In the genomic region with DNA sequence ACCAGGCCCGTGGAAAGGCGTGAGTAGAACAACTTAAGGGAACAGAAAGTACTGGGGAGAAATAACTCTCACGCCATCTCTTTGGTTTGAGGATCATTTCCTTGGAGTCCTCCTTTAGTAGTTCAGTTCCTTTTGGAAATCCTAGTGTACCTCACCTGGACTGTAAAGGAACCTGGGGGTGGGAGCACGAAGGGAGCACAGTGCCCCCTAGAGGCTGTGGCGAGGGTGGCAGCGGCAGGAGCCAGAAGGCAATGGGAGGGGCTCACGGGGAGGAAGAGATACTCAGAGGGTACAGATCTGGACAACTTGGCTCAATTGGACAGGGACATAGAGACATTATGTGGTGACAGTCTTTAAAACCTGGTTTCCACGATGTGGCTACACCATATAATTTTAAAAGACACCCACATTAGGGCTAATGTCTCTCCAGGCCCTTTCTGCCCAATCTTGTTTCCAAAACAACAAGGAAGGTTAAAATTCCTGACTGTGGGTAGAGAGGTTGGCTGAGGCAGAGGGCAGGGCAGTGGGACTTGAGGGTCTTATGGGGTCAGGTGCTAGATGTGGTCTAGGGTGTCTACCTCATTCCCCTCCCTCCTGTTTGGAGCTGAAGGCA, we compare ENCODE assay signal across 1 cellular context.
TF ChIP-seq lines count a peak whose summit lies in the region.

No MANE protein-coding gene starts in this region.

TF ChIP-seq in WTC11, 78 proteins besides CTCF, POLR2A, EP300 and RAD21 (continued from another document):
- TF ChIP-seq FOXP4 (CRISPR knock-in tag; IDR thresholded peaks at IDR 0.05), result no peak
